In the genomic region with DNA sequence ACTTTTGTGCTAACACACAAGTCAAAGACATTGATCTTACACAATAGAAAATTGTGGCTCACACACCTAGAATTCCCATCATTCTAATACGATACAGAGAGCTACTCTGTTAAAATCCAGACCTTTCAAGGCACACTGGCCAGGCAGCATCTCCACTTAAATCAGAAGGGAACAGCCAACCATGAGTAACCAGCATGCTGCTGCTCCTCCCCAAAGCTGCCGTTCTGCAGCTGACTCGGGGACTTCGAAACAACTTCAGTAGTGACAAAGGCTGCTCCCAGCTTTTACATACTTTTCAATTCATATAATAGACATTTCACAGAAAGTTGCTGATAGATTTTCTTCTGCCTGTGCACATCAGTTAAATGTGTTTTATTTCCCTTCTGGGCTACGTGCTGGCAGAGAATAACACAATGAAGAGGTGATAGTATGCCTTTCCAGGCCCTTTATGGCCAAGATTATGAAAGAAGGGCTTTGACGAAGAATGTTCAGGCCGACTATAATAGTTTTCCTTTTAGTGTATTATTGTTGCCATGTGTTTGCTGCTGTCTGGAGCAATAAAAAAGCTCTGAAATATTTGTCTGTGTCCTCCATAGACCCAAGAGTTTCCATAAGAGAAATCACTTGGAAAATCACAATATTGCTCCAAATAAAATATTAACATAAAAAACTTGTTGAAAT, we compare ENCODE assay signal across 13 cellular contexts.
"Had no signal": no experiment of that assay in that cellular context is flagged by ENCODE, and none has a peak within 500 bp of the region (broad histone marks: within the 10 kb centered on the region; RNA-seq: fewer than 3 reads in every experiment).

No MANE protein-coding gene starts in this region.

- H3K4me3 ChIP-seq: thyroid gland, vagina had no signal

- H3K4me3 Mint-ChIP-seq: activated CD4-positive, alpha-beta memory T cell treated with anti-CD3 and anti-CD28 coated beads for 36 hours; activated naive CD8-positive, alpha-beta T cell treated with anti-CD3 and anti-CD28 coated beads, Interleukin-2, amount 10 ng/mL, durations not matched to agents 7 days and 5 days; activated T-cell treated with anti-CD3 and anti-CD28 coated beads, Interleukin-2, amount 50 U/mL, for 4 hours; natural killer cell treated with Interleukin-12 subunit alpha and Interleukin-12 subunit beta and Interleukin-15 and Interleukin-18, amount 100 ng/mL, for 72 hours; T-cell had no signal

- H3K36me3 Mint-ChIP-seq: natural killer cell treated with Interleukin-12 subunit alpha and Interleukin-12 subunit beta and Interleukin-15 and Interleukin-18, amount 100 ng/mL, for 72 hours had no signal

- H3K27me3 Mint-ChIP-seq: activated CD4-positive, alpha-beta memory T cell treated with anti-CD3 and anti-CD28 coated beads for 36 hours; T-cell had no signal

- H3K27ac ChIP-seq: thyroid gland, vagina had no signal

- H3K27me3 ChIP-seq: thyroid gland, vagina had no signal

- H3K27ac Mint-ChIP-seq: activated CD4-positive, alpha-beta memory T cell treated with anti-CD3 and anti-CD28 coated beads for 36 hours; activated naive CD8-positive, alpha-beta T cell treated with anti-CD3 and anti-CD28 coated beads, Interleukin-2, amount 10 ng/mL, durations not matched to agents 7 days and 5 days; natural killer cell treated with Interleukin-12 subunit alpha and Interleukin-12 subunit beta and Interleukin-15 and Interleukin-18, amount 100 ng/mL, for 72 hours; T-cell had no signal

- DNase-seq: activated CD4-positive, alpha-beta memory T cell treated with anti-CD3 and anti-CD28 coated beads for 36 hours; activated gamma-delta T cell treated with Interleukin-2 at 50 U/mL for 16 hours; activated naive CD8-positive, alpha-beta T cell treated with anti-CD3 and anti-CD28 coated beads, Interleukin-2, amount 10 ng/mL, durations not matched to agents 7 days and 5 days; activated T-cell treated with anti-CD3 and anti-CD28 coated beads, Interleukin-2, amount 50 U/mL, for 4 hours; effector CD4-positive, alpha-beta T cell; hippocampal formation; mammary epithelial cell; stimulated activated CD4-positive, alpha-beta T cell treated with anti-CD3 and anti-CD28 coated beads, Interleukin-15, amount 100 ng/mL, for 24 hours; T-cell; T1000; thyroid gland had no signal

- H3K4me1 ChIP-seq: thyroid gland, vagina had no signal

- H3K9me3 ChIP-seq: thyroid gland, vagina had no signal

- H3K9me3 Mint-ChIP-seq: activated naive CD8-positive, alpha-beta T cell treated with anti-CD3 and anti-CD28 coated beads, Interleukin-2, amount 10 ng/mL, durations not matched to agents 7 days and 5 days; natural killer cell treated with Interleukin-12 subunit alpha and Interleukin-12 subunit beta and Interleukin-15 and Interleukin-18, amount 100 ng/mL, for 72 hours; T-cell had no signal

- H3K36me3 ChIP-seq: thyroid gland, vagina had no signal
